ENCODE assay signal across 17 cellular contexts in genomic region chr1:916173-917075, GRCh38. TPM values are rescaled to one million over a fixed set of nuclear protein-coding genes. Genes with fewer than 3 reads are reported as not detected.
DNase-seq lines count a peak whose midpoint lies in the region; ATAC-seq and TF ChIP-seq lines count a peak whose summit lies in the region.
"Had no signal": no experiment of that assay in that cellular context is flagged by ENCODE, and none has a peak within 500 bp of the region (broad histone marks: within the 10 kb centered on the region; RNA-seq: fewer than 3 reads in every experiment).

No MANE protein-coding gene starts in this region.

- H3K27me3 ChIP-seq in SK-N-SH (ENCODE audit: insufficient read depth) = no peaks in the 10 kb centered on the region

- peak; percentile 54 for DNase-seq in Right ventricle myocardium inferior (ENCODE audit: missing footprints)
- no peak for DNase-seq in cardiac septum (ENCODE audit: low spot score)
- peak; percentile 91 for DNase-seq in SK-N-SH
- DNase-seq in left lobe of liver (ENCODE audit: low spot score) = no peak
- DNase-seq in type B pancreatic cell (ENCODE audit: extremely low spot score, unreplicated experiment) = no peak
- no peak for DNase-seq in NCI-H2107 treated with DMSO at 0.1 percent for 48 hours (lab: John Stamatoyannopoulos, UW; ENCODE audit: unreplicated experiment)
- no peak for DNase-seq in DMS53 treated with DMSO at 0.1 percent for 48 hours (lab: John Stamatoyannopoulos, UW; ENCODE audit: unreplicated experiment)
- DNase-seq in GDM1 (lab: John Stamatoyannopoulos, UW) = no peak
- DNase-seq: activated CD4-positive, CD25-positive, alpha-beta regulatory T cell; activated T-cell treated with anti-CD3 and anti-CD28 coated beads, Interleukin-2, amount 50 U/mL, for 4 hours; AML-193; brain microvascular endothelial cell; NCI-H510A treated with DMSO at 0.1 percent for 48 hours; occipital lobe; stimulated activated CD4-positive, alpha-beta T cell treated with anti-CD3 and anti-CD28 coated beads, Interleukin-2, amount 100 ng/mL, for 24 hours had no signal

- intact Hi-C loops in Right ventricle myocardium inferior (cut with DNase I) (no loop called here), cardiac septum (cut with DNase I) (no loop called here)

- no peaks in the 10 kb centered on the region for H3K36me3 ChIP-seq in SK-N-SH (replicated peaks in 1 of 2; ENCODE audit: control insufficient read depth in 1 of 2, insufficient read depth in 2 of 2, low read length in 1 of 2)
- H3K36me3 ChIP-seq: brain microvascular endothelial cell had no signal

- TF ChIP-seq RAD21 in SK-N-SH (IDR thresholded peaks at IDR 0.05; ENCODE audit: low read length) = no peak; the same call in 1 of the 2 replicates

- H3K4me1 Mint-ChIP-seq in type B pancreatic cell (ENCODE audit: unreplicated experiment) = peaks cover 29% of the 10 kb centered on the region

- H3K4me1 ChIP-seq in SK-N-SH (ENCODE audit: control insufficient read depth in 1 of 2, insufficient read depth in 2 of 2, low read depth in 1 of 2, low read length in 1 of 2) = peaks cover 7 to 55% of the 10 kb centered on the region in 2 experiments; a peak in 2 of 4 replicates

- TF ChIP-seq CTCF in SK-N-SH (IDR thresholded peaks at IDR 0.05) (no peak), type B pancreatic cell (conservative IDR thresholded peaks at IDR 0.05) (no peak)

- POLR2A ChIA-PET in SK-N-SH (lab: Yijun Ruan, JAX) = interaction anchor here (0.8 to 1.4 kb wide), 3 partner anchors 10 to 26 kb away, joined by 3 to 9 read pairs (median 3); no protein-coding TSS in a partner anchor

- H3K36me3 Mint-ChIP-seq in type B pancreatic cell = peaks cover 2% of the 10 kb centered on the region

- no peaks in the 10 kb centered on the region for H3K79me2 ChIP-seq in SK-N-SH (ENCODE audit: insufficient read depth)

- H3K9me3 Mint-ChIP-seq in type B pancreatic cell = no peaks in the 10 kb centered on the region
- H3K9me3 Mint-ChIP-seq: activated T-cell treated with anti-CD3 and anti-CD28 coated beads, Interleukin-2, amount 50 U/mL, for 4 hours; stimulated activated effector memory CD8-positive, alpha-beta T cell treated with anti-CD3 and anti-CD28 coated beads, Interleukin-12 subunit alpha, Interleukin-12 subunit beta, amount 100 ng/mL, for 72 hours had no signal

- H3F3A ChIP-seq in SK-N-SH (replicated peaks; ENCODE audit: insufficient read depth) = no peaks in the 10 kb centered on the region

- no peak overlapping the region for H2AFZ ChIP-seq in SK-N-SH (ENCODE audit: low read depth)

- H3K4me3 Mint-ChIP-seq in type B pancreatic cell = peak overlapping the region; percentile 47
- H3K4me3 Mint-ChIP-seq: activated T-cell treated with anti-CD3 and anti-CD28 coated beads, Interleukin-2, amount 50 U/mL, for 4 hours; stimulated activated effector memory CD8-positive, alpha-beta T cell treated with anti-CD3 and anti-CD28 coated beads, Interleukin-12 subunit alpha, Interleukin-12 subunit beta, amount 100 ng/mL, for 72 hours had no signal

- no peak overlapping the region for H3K9ac ChIP-seq in SK-N-SH

- H3K27me3 Mint-ChIP-seq in type B pancreatic cell = peaks cover 45% of the 10 kb centered on the region

- H3K4me3 ChIP-seq in SK-N-SH (ENCODE audit: low read depth in 2 of 2, low read length in 1 of 2) = no peak overlapping the region

- H4K20me1 ChIP-seq in SK-N-SH (ENCODE audit: insufficient read depth) = no peaks in the 10 kb centered on the region

- no peaks in the 10 kb centered on the region for H3K9me2 ChIP-seq in SK-N-SH

- no peak overlapping the region for H3K27ac Mint-ChIP-seq in type B pancreatic cell
- H3K27ac Mint-ChIP-seq: stimulated activated effector memory CD8-positive, alpha-beta T cell treated with anti-CD3 and anti-CD28 coated beads, Interleukin-12 subunit alpha, Interleukin-12 subunit beta, amount 100 ng/mL, for 72 hours had no signal

- peak; percentile 36 to 91; a peak in 3 of 4 replicates for TF ChIP-seq EP300 in SK-N-SH (IDR thresholded peaks at IDR 0.05; ENCODE audit: borderline replicate concordance in 1 of 2, low read depth in 1 of 2, low read length in 1 of 2)

- 17% methylated on average over 15 of the region's 31 CpGs for WGBS in SK-N-SH (ENCODE audit: low lambda C conversion rate)

- H3K9me3 ChIP-seq in SK-N-SH = no peaks in the 10 kb centered on the region

- CTCF ChIA-PET in SK-N-SH (lab: Yijun Ruan, JAX) = interaction anchor here (0.9 to 5.2 kb wide), 4 partner anchors 10 to 60 kb away, joined by 3 to 61 read pairs (median 28); no protein-coding TSS in a partner anchor

- no peak overlapping the region for H3K4me2 ChIP-seq in SK-N-SH

- ATAC-seq in Right ventricle myocardium inferior (no peak), left lobe of liver (peak; percentile 31)
- ATAC-seq: activated T-cell treated with anti-CD3 and anti-CD28 coated beads, Interleukin-2, amount 50 U/mL, for 4 hours; left colon; stimulated activated effector memory CD8-positive, alpha-beta T cell treated with anti-CD3 and anti-CD28 coated beads, Interleukin-12 subunit alpha, Interleukin-12 subunit beta, amount 100 ng/mL, for 72 hours had no signal

- H3K27ac ChIP-seq in SK-N-SH (ENCODE audit: low read depth in 2 of 2, low read length in 1 of 2) = peak overlapping the region in 1 of 2 experiments; percentile 74; a peak in 2 of 4 replicates
- H3K27ac ChIP-seq: brain microvascular endothelial cell had no signal

TF ChIP-seq in SK-N-SH, 30 proteins besides CTCF, POLR2A, EP300 and RAD21:
- TF ChIP-seq TEAD4 (IDR thresholded peaks at IDR 0.05; ENCODE audit: borderline replicate concordance, insufficient read depth) (no peak), IRF3 (IDR thresholded peaks at IDR 0.05; ENCODE audit: low read depth, low read length) (no peak), FOXJ3 (CRISPR knock-in tag; IDR thresholded peaks at IDR 0.05) (0 out of 2 replicates have a peak, but pooled peaks have one; percentile 17), GABPA (IDR thresholded peaks at IDR 0.05; ENCODE audit: low read depth) (no peak), MXI1 (IDR thresholded peaks at IDR 0.05; ENCODE audit: low read depth, low read length) (peak; percentile 62; the same call in 1 of the 2 replicates), PBX3 (IDR thresholded peaks at IDR 0.05) (peak; percentile 50; the same call in 1 of the 2 replicates), USF2 (IDR thresholded peaks at IDR 0.05; ENCODE audit: borderline replicate concordance, low read depth, low read length) (no peak), NFIC (IDR thresholded peaks at IDR 0.05; ENCODE audit: borderline replicate concordance) (peak; percentile 15; the same call in 1 of the 2 replicates), TCF12 (IDR thresholded peaks at IDR 0.05) (peak; percentile 26; the same call in 1 of the 2 replicates), RCOR1 (IDR thresholded peaks at IDR 0.05; ENCODE audit: low read length) (peak; percentile 83), GATA2 (CRISPR knock-in tag; IDR thresholded peaks at IDR 0.05) (peak; percentile 90)

RNA-seq across cellular contexts. Expression of gene SAMD11, which starts 7.3 kb away (rescaled TPM):
- 1.7 TPM for total RNA-seq in Right ventricle myocardium inferior
- total RNA-seq in cardiac septum = 10.2 TPM
- 2.1 and 3.7 TPM in 2 replicates for polyA plus RNA-seq in SK-N-SH (2012; rRNA removed)
- 1.8 and 2.7 TPM in 2 replicates for polyA plus RNA-seq in SK-N-SH (2012; cell fraction: cytosol; rRNA removed)
- polyA plus RNA-seq in SK-N-SH (2012; cell fraction: nucleus; rRNA removed) = 16.3 and 25.0 TPM in 2 replicates
- 4.9 TPM for total RNA-seq in left lobe of liver
- total RNA-seq in type B pancreatic cell (ENCODE audit: low replicate concordance) = 13.1 and 50.5 TPM in 2 replicates
- total RNA-seq: activated T-cell treated with anti-CD3 and anti-CD28 coated beads, Interleukin-2, amount 50 U/mL, for 4 hours had no signal

RNA-seq across cellular contexts. Expression of gene NOC2L, which starts 42.6 kb away (rescaled TPM):
- total RNA-seq in Right ventricle myocardium inferior (41.7 TPM), cardiac septum (39.0 TPM), left lobe of liver (32.5 TPM), type B pancreatic cell (ENCODE audit: low replicate concordance) (75.1 and 87.2 TPM in 2 replicates)
- 114 and 124 TPM in 2 replicates for polyA plus RNA-seq in SK-N-SH (2012; rRNA removed)
- 77.5 and 83.1 TPM in 2 replicates for polyA plus RNA-seq in SK-N-SH (2012; cell fraction: cytosol; rRNA removed)
- polyA plus RNA-seq in SK-N-SH (2012; cell fraction: nucleus; rRNA removed) = 214 and 215 TPM in 2 replicates

RNA-seq across cellular contexts. Expression of gene KLHL17, which starts 44.0 kb away (rescaled TPM):
- total RNA-seq in Right ventricle myocardium inferior = 7.0 TPM
- 4.8 TPM for total RNA-seq in cardiac septum
- 27.3 and 28.1 TPM in 2 replicates for polyA plus RNA-seq in SK-N-SH (2012; rRNA removed)
- polyA plus RNA-seq in SK-N-SH (2012; cell fraction: cytosol; rRNA removed) = 3.6 and 5.7 TPM in 2 replicates
- 220 and 295 TPM in 2 replicates for polyA plus RNA-seq in SK-N-SH (2012; cell fraction: nucleus; rRNA removed)
- total RNA-seq in left lobe of liver = 7.3 TPM
- total RNA-seq in type B pancreatic cell (ENCODE audit: low replicate concordance) = 31.5 and 42.2 TPM in 2 replicates

RNA-seq across cellular contexts. Expression of gene PLEKHN1, which starts 49.9 kb away (rescaled TPM):
- total RNA-seq in Right ventricle myocardium inferior (not detected), cardiac septum (not detected), left lobe of liver (0.28 TPM), type B pancreatic cell (ENCODE audit: low replicate concordance) (6.4 and 16.7 TPM in 2 replicates)
- polyA plus RNA-seq in SK-N-SH (2012; rRNA removed) = not detected in 2 replicates
- not detected in 2 replicates for polyA plus RNA-seq in SK-N-SH (2012; cell fraction: cytosol; rRNA removed)
- polyA plus RNA-seq in SK-N-SH (2012; cell fraction: nucleus; rRNA removed) = 0.13 and 0.25 TPM in 2 replicates
- total RNA-seq: occipital lobe had no signal

Comparison
In these comparisons a context has a peak if more than half of its experiments do, and no peak if none do; other contexts are left out.
1. DNase-seq: peak in Right ventricle myocardium inferior (single experiment) and SK-N-SH (single experiment); none in cardiac septum (single experiment), left lobe of liver (single experiment), type B pancreatic cell (single experiment), NCI-H2107 treated with DMSO at 0.1 percent for 48 hours (single experiment), DMS53 treated with DMSO at 0.1 percent for 48 hours (single experiment) and GDM1 (single experiment).